ENCODE assay signal across 14 cellular contexts in genomic region chr1:40221471-40221905, GRCh38. TPM values are rescaled to one million over a fixed set of nuclear protein-coding genes. Genes with fewer than 3 reads are reported as not detected.
"Had no signal": no experiment of that assay in that cellular context is flagged by ENCODE, and none has a peak within 500 bp of the region (broad histone marks: within the 10 kb centered on the region; RNA-seq: fewer than 3 reads in every experiment).

No MANE protein-coding gene starts in this region.

RNA-seq across cellular contexts. Expression of gene TMCO2, which starts 26.2 kb away (rescaled TPM):
- total RNA-seq: stomach, subcutaneous adipose tissue, suprapubic skin, temporal lobe, thoracic aorta, thyroid gland, tibial nerve, transverse colon, upper lobe of left lung, upper lobe of right lung, ureter, urinary bladder, uterus, vagina had no signal
- polyA plus RNA-seq: stomach, urinary bladder had no signal
